Comparison of ENCODE assay signal across 29 cellular contexts in the genomic region with DNA sequence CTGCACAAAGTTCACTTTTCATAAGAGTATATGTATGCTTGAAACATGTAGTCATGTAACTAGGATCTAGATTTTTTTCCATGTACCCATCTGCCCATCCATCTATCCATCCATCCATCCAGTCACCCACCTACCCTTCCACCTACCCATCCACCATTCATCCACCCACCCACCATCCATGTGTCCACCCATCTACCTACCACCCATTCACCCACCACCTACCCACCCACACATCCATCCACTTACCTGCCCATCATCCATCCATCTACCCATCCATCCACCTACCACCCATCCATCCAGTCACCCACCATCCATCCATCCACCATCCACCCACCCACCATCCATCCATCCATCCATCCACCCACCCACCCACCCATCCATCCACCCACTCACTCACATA.
"Had no signal": no experiment of that assay in that cellular context is flagged by ENCODE, and none has a peak within 500 bp of the region (broad histone marks: within the 10 kb centered on the region; RNA-seq: fewer than 3 reads in every experiment).

No MANE protein-coding gene starts in this region.

- H3K27me3 ChIP-seq: adrenal gland, cardiac muscle cell had no signal

- FAIRE-seq: bronchial epithelial cell, TTC549 had no signal

- H3K36me3 ChIP-seq: adrenal gland, cardiac muscle cell had no signal

- H3K4me3 ChIP-seq: adrenal gland, cardiac muscle cell had no signal

- H3K27ac ChIP-seq: cardiac muscle cell, VCaP had no signal

- DNase-seq: activated B cell treated with CpG ODN at 0.5 μM for 24 hours; activated CD4-positive, alpha-beta memory T cell treated with anti-CD3 and anti-CD28 coated beads for 36 hours; activated CD4-positive, alpha-beta T cell treated with anti-CD3 and anti-CD28 coated beads for 4 hours; activated CD4-positive, alpha-beta T cell treated with anti-CD3 and anti-CD28 coated beads, Interleukin-2, amount 10 ng/mL, durations not matched to agents 24 days and 14 days; activated CD4-positive, alpha-beta T cell treated with anti-CD3 and anti-CD28 coated beads, Interleukin-2, amount 50 U/mL, for 1 hour; activated CD4-positive, alpha-beta T cell treated with anti-CD3 and anti-CD28 coated beads, Interleukin-2, amount 50 U/mL, for 4 hours; activated CD4-positive, CD25-positive, alpha-beta regulatory T cell treated with anti-CD3 and anti-CD28 coated beads, Interleukin-2, amount 50 U/mL, for 72 hours; activated CD8-positive, alpha-beta memory T cell treated with anti-CD3 and anti-CD28 coated beads, Interleukin-2, amount 50 U/mL, for 4 hours; activated CD8-positive, alpha-beta T cell treated with anti-CD3 and anti-CD28 coated beads for 36 hours; activated effector memory CD4-positive, alpha-beta T cell treated with anti-CD3 and anti-CD28 coated beads, Interleukin-2, amount 50 U/mL, for 16 hours; activated gamma-delta T cell treated with Interleukin-2 at 50 U/mL for 16 hours; activated naive CD4-positive, alpha-beta T cell; activated naive CD4-positive, alpha-beta T cell treated with anti-CD3 and anti-CD28 coated beads for 36 hours; activated naive CD4-positive, alpha-beta T cell treated with anti-CD3 and anti-CD28 coated beads, Interleukin-2, amount 50 U/mL, for 16 hours; activated naive CD8-positive, alpha-beta T cell treated with anti-CD3 and anti-CD28 coated beads for 36 hours; activated T-cell treated with anti-CD3 and anti-CD28 coated beads for 4 hours; activated T-cell treated with anti-CD3 and anti-CD28 coated beads, Interleukin-2, amount 50 U/mL, for 1 hour; activated T-cell treated with anti-CD3 and anti-CD28 coated beads, Interleukin-2, amount 50 U/mL, for 4 hours; activated T-cell treated with anti-CD3 and anti-CD28 coated beads, Interleukin-2, amount 50 U/mL, for 72 hours; adrenal gland; amniotic stem cell; caudate nucleus; cerebellar nuclear complex; T-helper 2 cell; T-helper 9 cell had no signal

- H3K4me1 ChIP-seq: adrenal gland had no signal
